ENCODE assay signal across 27 cellular contexts in the genomic region with DNA sequence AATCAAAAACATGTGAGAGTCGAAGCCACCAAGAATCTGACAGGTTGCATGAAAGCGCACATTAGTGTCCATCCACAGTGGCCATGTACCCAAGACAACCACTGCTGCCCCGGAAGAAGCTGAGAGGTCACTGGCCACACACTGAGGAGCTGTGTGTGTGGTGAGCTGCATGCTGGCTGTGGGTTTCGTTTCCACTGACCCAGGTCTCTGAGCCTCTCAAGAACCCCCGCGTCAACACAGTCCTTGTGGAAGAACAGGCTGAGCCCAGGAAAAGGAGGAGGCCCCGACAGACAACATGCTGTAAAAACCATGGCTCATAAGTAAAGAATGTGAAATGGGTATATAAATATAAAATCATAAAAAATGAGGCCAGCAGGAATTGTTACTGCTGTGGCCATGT. TPM values are rescaled to one million over a fixed set of nuclear protein-coding genes. Genes with fewer than 3 reads are reported as not detected.
"Had no signal": no experiment of that assay in that cellular context is flagged by ENCODE, and none has a peak within 500 bp of the region (broad histone marks: within the 10 kb centered on the region; RNA-seq: fewer than 3 reads in every experiment).

No MANE protein-coding gene starts in this region.

- H3K36me3 ChIP-seq: left lung, lower lobe of right lung, right lobe of liver, tibial nerve, uterus had no signal

- H3K4me3 ChIP-seq: ascending aorta, left lung, lower lobe of right lung, right lobe of liver, skin epidermis, tibial nerve, uterus had no signal

- H3K4me1 Mint-ChIP-seq: activated CD4-positive, alpha-beta memory T cell treated with anti-CD3 and anti-CD28 coated beads, Interleukin-2, amount 10 ng/mL, durations not matched to agents 7 days and 5 days; activated CD4-positive, alpha-beta T cell treated with anti-CD3 and anti-CD28 coated beads, Interleukin-2, amount 10 ng/mL, durations not matched to agents 24 days and 14 days; activated naive CD8-positive, alpha-beta T cell treated with anti-CD3 and anti-CD28 coated beads, Interleukin-2, amount 10 ng/mL, durations not matched to agents 7 days and 5 days; stimulated activated memory B cell treated with anti-CD40 and anti-IgM and Interleukin-4, amounts not matched to agents 10 μg/mL and 1 μg/mL and 100 μg/mL, for 72 hours had no signal

- H3K27me3 ChIP-seq: ascending aorta, right lobe of liver, uterus had no signal

- H3K36me3 Mint-ChIP-seq: activated naive CD8-positive, alpha-beta T cell treated with anti-CD3 and anti-CD28 coated beads, Interleukin-2, amount 10 ng/mL, durations not matched to agents 7 days and 5 days; brain; natural killer cell treated with Interleukin-12 subunit alpha and Interleukin-12 subunit beta and Interleukin-15 and Interleukin-18, amount 100 ng/mL, for 72 hours; stimulated activated memory B cell treated with anti-CD40 and anti-IgM and Interleukin-4, amounts not matched to agents 10 μg/mL and 1 μg/mL and 100 μg/mL, for 72 hours had no signal

- DNase-seq: activated CD4-positive, alpha-beta memory T cell treated with anti-CD3 and anti-CD28 coated beads, Interleukin-2, amount 10 ng/mL, durations not matched to agents 7 days and 5 days; activated CD4-positive, alpha-beta T cell treated with anti-CD3 and anti-CD28 coated beads, Interleukin-2, amount 10 ng/mL, durations not matched to agents 24 days and 14 days; activated CD4-positive, CD25-positive, alpha-beta regulatory T cell treated with anti-CD3 and anti-CD28 coated beads, Interleukin-2, amount 50 U/mL, for 72 hours; activated naive CD4-positive, alpha-beta T cell treated with anti-CD3 and anti-CD28 coated beads for 36 hours; activated naive CD8-positive, alpha-beta T cell treated with anti-CD3 and anti-CD28 coated beads, Interleukin-2, amount 10 ng/mL, durations not matched to agents 7 days and 5 days; activated T-cell treated with anti-CD3 and anti-CD28 coated beads, Interleukin-2, amount 50 U/mL, for 72 hours; caudate nucleus; foreskin fibroblast; hypothalamus; immature natural killer cell; kidney glomerular epithelial cell; left lung; lower lobe of right lung; mesenchymal stem cell; stimulated activated CD4-positive, alpha-beta T cell treated with anti-CD3 and anti-CD28 coated beads, Interleukin-4, amount 100 ng/mL, for 4 hours; stimulated activated CD8-positive, alpha-beta memory T cell treated with anti-CD3 and anti-CD28 coated beads, Interleukin-4, amount 100 ng/mL, for 48 hours; T-helper 2 cell had no signal

- H3K9me3 Mint-ChIP-seq: activated CD4-positive, alpha-beta memory T cell treated with anti-CD3 and anti-CD28 coated beads, Interleukin-2, amount 10 ng/mL, durations not matched to agents 7 days and 5 days; activated CD4-positive, alpha-beta T cell treated with anti-CD3 and anti-CD28 coated beads, Interleukin-2, amount 10 ng/mL, durations not matched to agents 24 days and 14 days; activated naive CD4-positive, alpha-beta T cell treated with anti-CD3 and anti-CD28 coated beads for 36 hours; activated naive CD8-positive, alpha-beta T cell treated with anti-CD3 and anti-CD28 coated beads, Interleukin-2, amount 10 ng/mL, durations not matched to agents 7 days and 5 days; activated T-cell treated with anti-CD3 and anti-CD28 coated beads, Interleukin-2, amount 50 U/mL, for 72 hours; immature natural killer cell; natural killer cell treated with Interleukin-12 subunit alpha and Interleukin-12 subunit beta and Interleukin-15 and Interleukin-18, amount 100 ng/mL, for 72 hours; stimulated activated memory B cell treated with anti-CD40 and anti-IgM and Interleukin-4, amounts not matched to agents 10 μg/mL and 1 μg/mL and 100 μg/mL, for 72 hours had no signal

- H3K27ac ChIP-seq: ascending aorta, left lung, lower lobe of right lung, right lobe of liver, skin epidermis, tibial nerve, uterus had no signal

- H3K9me3 ChIP-seq: ascending aorta, left lung, lower lobe of right lung, right lobe of liver, tibial nerve, uterus had no signal

- H3K27ac Mint-ChIP-seq: activated CD4-positive, alpha-beta memory T cell treated with anti-CD3 and anti-CD28 coated beads, Interleukin-2, amount 10 ng/mL, durations not matched to agents 7 days and 5 days; activated CD4-positive, alpha-beta T cell treated with anti-CD3 and anti-CD28 coated beads, Interleukin-2, amount 10 ng/mL, durations not matched to agents 24 days and 14 days; activated naive CD4-positive, alpha-beta T cell treated with anti-CD3 and anti-CD28 coated beads for 36 hours; activated naive CD8-positive, alpha-beta T cell treated with anti-CD3 and anti-CD28 coated beads, Interleukin-2, amount 10 ng/mL, durations not matched to agents 7 days and 5 days; activated T-cell treated with anti-CD3 and anti-CD28 coated beads, Interleukin-2, amount 50 U/mL, for 72 hours; brain; immature natural killer cell; natural killer cell treated with Interleukin-12 subunit alpha and Interleukin-12 subunit beta and Interleukin-15 and Interleukin-18, amount 100 ng/mL, for 72 hours; stimulated activated memory B cell treated with anti-CD40 and anti-IgM and Interleukin-4, amounts not matched to agents 10 μg/mL and 1 μg/mL and 100 μg/mL, for 72 hours had no signal

- H3K4me1 ChIP-seq: ascending aorta, left lung, lower lobe of right lung, right lobe of liver, tibial nerve, uterus had no signal

- H3K4me3 Mint-ChIP-seq: activated CD4-positive, alpha-beta memory T cell treated with anti-CD3 and anti-CD28 coated beads, Interleukin-2, amount 10 ng/mL, durations not matched to agents 7 days and 5 days; activated CD4-positive, alpha-beta T cell treated with anti-CD3 and anti-CD28 coated beads, Interleukin-2, amount 10 ng/mL, durations not matched to agents 24 days and 14 days; activated naive CD4-positive, alpha-beta T cell treated with anti-CD3 and anti-CD28 coated beads for 36 hours; activated naive CD8-positive, alpha-beta T cell treated with anti-CD3 and anti-CD28 coated beads, Interleukin-2, amount 10 ng/mL, durations not matched to agents 7 days and 5 days; activated T-cell treated with anti-CD3 and anti-CD28 coated beads, Interleukin-2, amount 50 U/mL, for 72 hours; brain; immature natural killer cell; natural killer cell treated with Interleukin-12 subunit alpha and Interleukin-12 subunit beta and Interleukin-15 and Interleukin-18, amount 100 ng/mL, for 72 hours; stimulated activated memory B cell treated with anti-CD40 and anti-IgM and Interleukin-4, amounts not matched to agents 10 μg/mL and 1 μg/mL and 100 μg/mL, for 72 hours had no signal

- ATAC-seq: activated T-cell treated with anti-CD3 and anti-CD28 coated beads, Interleukin-2, amount 50 U/mL, for 72 hours; esophagus mucosa; left lung; lower lobe of right lung; stimulated activated memory B cell treated with anti-CD40 and anti-IgM and Interleukin-4, amounts not matched to agents 10 μg/mL and 1 μg/mL and 100 μg/mL, for 72 hours had no signal

RNA-seq across cellular contexts. Expression of a gene that starts 8.2 kb away (rescaled TPM):
- total RNA-seq: osteoblast had no signal
